In the genomic region with DNA sequence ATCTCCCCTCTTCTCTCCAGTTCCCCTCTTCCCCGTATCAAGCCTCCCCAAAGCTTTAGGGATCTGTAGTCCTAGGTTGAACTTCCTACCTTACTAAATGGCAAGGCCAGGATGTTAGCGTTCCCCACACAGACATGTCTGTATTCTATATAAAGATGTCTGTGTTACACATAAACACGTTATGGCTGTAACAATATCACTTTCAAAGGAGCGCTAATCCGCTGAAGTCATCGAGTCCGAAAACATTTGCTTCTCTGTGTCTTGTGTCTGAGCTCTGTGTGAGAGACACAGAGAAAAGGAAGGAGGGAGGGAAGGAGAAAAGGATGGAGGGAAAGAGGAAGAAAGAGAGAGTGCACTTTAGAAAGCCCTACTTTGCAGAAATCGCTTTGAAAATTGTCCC, we compare ENCODE assay signal across 34 cellular contexts. TPM values are rescaled to one million over a fixed set of nuclear protein-coding genes. Genes with fewer than 3 reads are reported as not detected.
"Had no signal": no experiment of that assay in that cellular context is flagged by ENCODE, and none has a peak within 500 bp of the region (broad histone marks: within the 10 kb centered on the region; RNA-seq: fewer than 3 reads in every experiment).

No MANE protein-coding gene starts in this region.

- H3K27ac ChIP-seq: colonic mucosa, esophagus muscularis mucosa, foreskin keratinocyte, lower lobe of right lung, prostate gland, right atrium auricular region, thyroid gland, vagina had no signal

- H3K27me3 ChIP-seq: colonic mucosa, foreskin keratinocyte, right atrium auricular region, thyroid gland, vagina had no signal

- H3K9me3 Mint-ChIP-seq: immature natural killer cell; natural killer cell treated with Interleukin-12 subunit alpha and Interleukin-12 subunit beta and Interleukin-15 and Interleukin-18, amount 100 ng/mL, for 72 hours; stimulated activated naive CD8-positive, alpha-beta T cell treated with anti-CD3 and anti-CD28 coated beads, Interleukin-15, amount 100 ng/mL, for 72 hours had no signal

- H3K36me3 Mint-ChIP-seq: immature natural killer cell; naive B cell; natural killer cell treated with Interleukin-12 subunit alpha and Interleukin-12 subunit beta and Interleukin-15 and Interleukin-18, amount 100 ng/mL, for 72 hours had no signal

- H3K4me3 Mint-ChIP-seq: immature natural killer cell; naive B cell; natural killer cell treated with Interleukin-12 subunit alpha and Interleukin-12 subunit beta and Interleukin-15 and Interleukin-18, amount 100 ng/mL, for 72 hours; stimulated activated naive CD8-positive, alpha-beta T cell treated with anti-CD3 and anti-CD28 coated beads, Interleukin-15, amount 100 ng/mL, for 72 hours had no signal

- H3K4me3 ChIP-seq: colonic mucosa, esophagus muscularis mucosa, lower lobe of right lung, prostate gland, right atrium auricular region, smooth muscle cell, thyroid gland, vagina had no signal

- FAIRE-seq: endothelial cell of umbilical vein had no signal

- H3K27ac Mint-ChIP-seq: immature natural killer cell; naive B cell; natural killer cell treated with Interleukin-12 subunit alpha and Interleukin-12 subunit beta and Interleukin-15 and Interleukin-18, amount 100 ng/mL, for 72 hours; stimulated activated naive CD8-positive, alpha-beta T cell treated with anti-CD3 and anti-CD28 coated beads, Interleukin-15, amount 100 ng/mL, for 72 hours had no signal

- ATAC-seq: foreskin keratinocyte; left colon; left ventricle myocardium superior; lower lobe of right lung; natural killer cell treated with Interleukin-12 subunit alpha and Interleukin-12 subunit beta and Interleukin-15 and Interleukin-18, amount 100 ng/mL, for 72 hours; sciatic nerve; stimulated activated naive CD8-positive, alpha-beta T cell treated with anti-CD3 and anti-CD28 coated beads, Interleukin-15, amount 100 ng/mL, for 72 hours had no signal

- DNase-seq: colonic mucosa; dermis blood vessel endothelial cell; effector memory CD4-positive, alpha-beta T cell; foreskin keratinocyte; glutamatergic neuron; hypothalamus; immature natural killer cell; islet precursor cell; kidney glomerular epithelial cell; left colon; left ventricle myocardium superior; lower lobe of right lung; naive B cell; nucleus accumbens; stimulated activated CD4-positive, alpha-beta T cell treated with anti-CD3 and anti-CD28 coated beads, Interleukin-12 subunit alpha, Interleukin-12 subunit beta, amount 100 ng/mL, for 4 hours; stimulated activated CD4-positive, alpha-beta T cell treated with anti-CD3 and anti-CD28 coated beads, Interleukin-1b, Interleukin-23, amount 100 ng/mL, for 48 hours; stimulated activated CD4-positive, alpha-beta T cell treated with anti-CD3 and anti-CD28 coated beads, Interleukin-4, amount 100 ng/mL, for 1 hour; stimulated activated CD8-positive, alpha-beta memory T cell treated with anti-CD3 and anti-CD28 coated beads, Interleukin-4, amount 100 ng/mL, for 48 hours; stimulated activated naive CD4-positive, alpha-beta T cell; stimulated activated naive CD8-positive, alpha-beta T cell treated with anti-CD3 and anti-CD28 coated beads, Interleukin-15, amount 100 ng/mL, for 72 hours; thyroid gland; trophoblast cell had no signal

- H3K4me1 ChIP-seq: colonic mucosa, esophagus muscularis mucosa, foreskin keratinocyte, lower lobe of right lung, prostate gland, right atrium auricular region, thyroid gland, vagina had no signal

- H3K4me1 Mint-ChIP-seq: immature natural killer cell; naive B cell; stimulated activated naive CD8-positive, alpha-beta T cell treated with anti-CD3 and anti-CD28 coated beads, Interleukin-15, amount 100 ng/mL, for 72 hours had no signal

- H3K4me2 ChIP-seq: smooth muscle cell had no signal

- H3K9me3 ChIP-seq: colonic mucosa, esophagus muscularis mucosa, lower lobe of right lung, prostate gland, right atrium auricular region, thyroid gland, vagina had no signal

- H3K27me3 Mint-ChIP-seq: stimulated activated naive CD8-positive, alpha-beta T cell treated with anti-CD3 and anti-CD28 coated beads, Interleukin-15, amount 100 ng/mL, for 72 hours had no signal

- H3K36me3 ChIP-seq: colonic mucosa, esophagus muscularis mucosa, lower lobe of right lung, prostate gland, right atrium auricular region, thyroid gland, vagina had no signal

RNA-seq across cellular contexts. Expression of gene WT1, which starts 27.0 kb away (rescaled TPM):
- total RNA-seq: dermis blood vessel endothelial cell; endothelial cell of umbilical vein; fibroblast of lung; left colon; mononuclear cell; natural killer cell treated with Interleukin-12 subunit alpha and Interleukin-12 subunit beta and Interleukin-15 and Interleukin-18, amount 100 ng/mL, for 72 hours; osteocyte; smooth muscle cell; temporal lobe had no signal
- polyA plus RNA-seq: endothelial cell of umbilical vein, fibroblast of lung, foreskin keratinocyte, immature natural killer cell, smooth muscle cell had no signal
